ENCODE assay signal across 21 cellular contexts in the genomic region with DNA sequence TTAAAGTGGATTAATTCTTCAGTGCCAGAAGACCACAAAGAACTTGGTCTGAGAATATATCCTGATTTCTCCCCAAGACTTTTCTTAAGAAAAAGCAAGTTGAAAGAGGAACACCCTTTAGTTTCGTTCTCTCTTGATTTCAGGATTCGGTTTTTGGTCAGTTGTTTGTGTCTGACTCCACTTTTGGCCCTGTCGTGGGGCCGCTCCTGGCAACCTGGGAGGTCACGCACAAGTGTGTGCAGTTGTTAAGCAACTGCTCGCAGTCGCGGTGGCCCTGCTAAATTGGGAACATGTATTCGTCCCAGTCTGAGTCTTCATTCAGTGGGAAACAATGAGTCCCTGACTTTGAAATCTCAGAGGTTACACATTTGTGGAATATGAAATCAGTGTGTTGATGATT.
DNase-seq lines count a peak whose midpoint lies in the region; ATAC-seq lines count a peak whose summit lies in the region.
"Had no signal": no experiment of that assay in that cellular context is flagged by ENCODE, and none has a peak within 500 bp of the region (broad histone marks: within the 10 kb centered on the region; RNA-seq: fewer than 3 reads in every experiment).

No MANE protein-coding gene starts in this region.

- H3K4me3 Mint-ChIP-seq in activated T-cell treated with anti-CD3 and anti-CD28 coated beads, Interleukin-2, amount 50 U/mL, for 4 hours = no peak overlapping the region
- no peak overlapping the region for H3K4me3 Mint-ChIP-seq in activated CD8-positive, alpha-beta T cell treated with anti-CD3 and anti-CD28 coated beads, Interleukin-2, amount 10 ng/mL, durations not matched to agents 7 days and 5 days
- H3K4me3 Mint-ChIP-seq: activated B cell treated with CpG ODN at 0.5 μM for 24 hours; activated CD8-positive, alpha-beta memory T cell treated with anti-CD3 and anti-CD28 coated beads, Interleukin-2, amount 10 ng/mL, durations not matched to agents 7 days and 5 days; CD4-positive, CD25-positive, alpha-beta regulatory T cell; T-helper 1 cell treated with Interleukin-12 subunit alpha and Interleukin-12 subunit beta and Interleukin-4 antibody, amounts not matched to agents 30 μg/mL and 1 μg/mL, for 36 hours; type B pancreatic cell had no signal

- DNase-seq in Ammon's horn (ENCODE audit: low spot score) (peak; percentile 64), NOMO-1 (lab: John Stamatoyannopoulos, UW; ENCODE audit: unreplicated experiment in 2 of 2) (peak; percentile 45 to 50), head of caudate nucleus (peak in 30 of 42 donors; percentile 5 to 64 (median 23)), nucleus accumbens (lab: John Stamatoyannopoulos, UW) (peak in 29 of 56 donors; percentile 0 to 70 (median 19))
- DNase-seq in activated T-cell treated with anti-CD3 and anti-CD28 coated beads, Interleukin-2, amount 50 U/mL, for 4 hours = no peak
- DNase-seq in activated CD8-positive, alpha-beta T cell treated with anti-CD3 and anti-CD28 coated beads, Interleukin-2, amount 10 ng/mL, durations not matched to agents 7 days and 5 days = no peak
- no peak for DNase-seq in stimulated activated CD4-positive, alpha-beta T cell treated with anti-CD3 and anti-CD28 coated beads, Interleukin-2, amount 100 ng/mL, for 48 hours
- DNase-seq: activated B cell treated with CpG ODN at 0.5 μM for 24 hours; activated CD8-positive, alpha-beta memory T cell treated with anti-CD3 and anti-CD28 coated beads, Interleukin-2, amount 10 ng/mL, durations not matched to agents 7 days and 5 days; activated gamma-delta T cell; amniotic stem cell; CD4-positive, CD25-positive, alpha-beta regulatory T cell; DMS53; KG1; left colon; NCI-H1436; spleen had no signal

- no peaks in the 10 kb centered on the region for H3K4me1 Mint-ChIP-seq in activated T-cell treated with anti-CD3 and anti-CD28 coated beads, Interleukin-2, amount 50 U/mL, for 4 hours (ENCODE audit: low read depth)
- no peaks in the 10 kb centered on the region for H3K4me1 Mint-ChIP-seq in activated CD8-positive, alpha-beta T cell treated with anti-CD3 and anti-CD28 coated beads, Interleukin-2, amount 10 ng/mL, durations not matched to agents 7 days and 5 days (ENCODE audit: low read depth)
- H3K4me1 Mint-ChIP-seq: activated B cell treated with CpG ODN at 0.5 μM for 24 hours; activated CD8-positive, alpha-beta memory T cell treated with anti-CD3 and anti-CD28 coated beads, Interleukin-2, amount 10 ng/mL, durations not matched to agents 7 days and 5 days had no signal

- POLR2A ChIA-PET in activated CD8-positive, alpha-beta T cell treated with anti-CD3 and anti-CD28 coated beads, Interleukin-2, amount 10 ng/mL, durations not matched to agents 7 days and 5 days (lab: Charles Lee) = no interaction called here

- H3K27ac Mint-ChIP-seq in activated CD8-positive, alpha-beta T cell treated with anti-CD3 and anti-CD28 coated beads, Interleukin-2, amount 10 ng/mL, durations not matched to agents 7 days and 5 days = no peak overlapping the region
- H3K27ac Mint-ChIP-seq: activated B cell treated with CpG ODN at 0.5 μM for 24 hours; activated CD8-positive, alpha-beta memory T cell treated with anti-CD3 and anti-CD28 coated beads, Interleukin-2, amount 10 ng/mL, durations not matched to agents 7 days and 5 days; T-helper 1 cell treated with Interleukin-12 subunit alpha and Interleukin-12 subunit beta and Interleukin-4 antibody, amounts not matched to agents 30 μg/mL and 1 μg/mL, for 36 hours; type B pancreatic cell had no signal

- intact Hi-C loops in head of caudate nucleus (cut with DNase I) = no loop called here

- H3K27me3 Mint-ChIP-seq in activated T-cell treated with anti-CD3 and anti-CD28 coated beads, Interleukin-2, amount 50 U/mL, for 4 hours (ENCODE audit: low read depth) = peaks cover under 1% of the 10 kb centered on the region
- H3K27me3 Mint-ChIP-seq in activated CD8-positive, alpha-beta T cell treated with anti-CD3 and anti-CD28 coated beads, Interleukin-2, amount 10 ng/mL, durations not matched to agents 7 days and 5 days (ENCODE audit: low read depth) = no peaks in the 10 kb centered on the region
- H3K27me3 Mint-ChIP-seq: type B pancreatic cell had no signal

- CTCF ChIA-PET in activated CD8-positive, alpha-beta T cell treated with anti-CD3 and anti-CD28 coated beads, Interleukin-2, amount 10 ng/mL, durations not matched to agents 7 days and 5 days (lab: Charles Lee) = no interaction called here

- ATAC-seq in activated T-cell treated with anti-CD3 and anti-CD28 coated beads, Interleukin-2, amount 50 U/mL, for 4 hours = no peak
- no peak for ATAC-seq in activated CD4-positive, CD25-positive, alpha-beta regulatory T cell treated with anti-CD3 and anti-CD28 coated beads, Interleukin-2, amount 50 U/mL, for 24 hours
- no peak for ATAC-seq in activated CD8-positive, alpha-beta T cell treated with anti-CD3 and anti-CD28 coated beads, Interleukin-2, amount 10 ng/mL, durations not matched to agents 7 days and 5 days
- ATAC-seq: activated CD8-positive, alpha-beta memory T cell treated with anti-CD3 and anti-CD28 coated beads, Interleukin-2, amount 10 ng/mL, durations not matched to agents 7 days and 5 days; HCT116; left colon had no signal

- H3K9me3 Mint-ChIP-seq in activated T-cell treated with anti-CD3 and anti-CD28 coated beads, Interleukin-2, amount 50 U/mL, for 4 hours = no peaks in the 10 kb centered on the region
- H3K9me3 Mint-ChIP-seq in activated CD8-positive, alpha-beta T cell treated with anti-CD3 and anti-CD28 coated beads, Interleukin-2, amount 10 ng/mL, durations not matched to agents 7 days and 5 days (ENCODE audit: insufficient read depth) = no peaks in the 10 kb centered on the region
- H3K9me3 Mint-ChIP-seq: activated B cell treated with CpG ODN at 0.5 μM for 24 hours, type B pancreatic cell had no signal

- no peaks in the 10 kb centered on the region for H3K36me3 Mint-ChIP-seq in activated T-cell treated with anti-CD3 and anti-CD28 coated beads, Interleukin-2, amount 50 U/mL, for 4 hours (ENCODE audit: insufficient read depth)
- no peaks in the 10 kb centered on the region for H3K36me3 Mint-ChIP-seq in activated CD8-positive, alpha-beta T cell treated with anti-CD3 and anti-CD28 coated beads, Interleukin-2, amount 10 ng/mL, durations not matched to agents 7 days and 5 days (ENCODE audit: low read depth)
- H3K36me3 Mint-ChIP-seq: activated CD8-positive, alpha-beta memory T cell treated with anti-CD3 and anti-CD28 coated beads, Interleukin-2, amount 10 ng/mL, durations not matched to agents 7 days and 5 days; CD4-positive, CD25-positive, alpha-beta regulatory T cell; type B pancreatic cell had no signal

Comparison
In these comparisons a context has a peak if more than half of its experiments do, and no peak if none do; other contexts are left out.
1. DNase-seq: peak in Ammon's horn (single experiment), NOMO-1 (2 of 2), head of caudate nucleus (30 of 42) and nucleus accumbens (29 of 56); none in activated T-cell treated with anti-CD3 and anti-CD28 coated beads, Interleukin-2, amount 50 U/mL, for 4 hours (single experiment), activated CD8-positive, alpha-beta T cell treated with anti-CD3 and anti-CD28 coated beads, Interleukin-2, amount 10 ng/mL, durations not matched to agents 7 days and 5 days (single experiment) and stimulated activated CD4-positive, alpha-beta T cell treated with anti-CD3 and anti-CD28 coated beads, Interleukin-2, amount 100 ng/mL, for 48 hours (0 of 2).